ENCODE assay signal across 31 cellular contexts in the genomic region with DNA sequence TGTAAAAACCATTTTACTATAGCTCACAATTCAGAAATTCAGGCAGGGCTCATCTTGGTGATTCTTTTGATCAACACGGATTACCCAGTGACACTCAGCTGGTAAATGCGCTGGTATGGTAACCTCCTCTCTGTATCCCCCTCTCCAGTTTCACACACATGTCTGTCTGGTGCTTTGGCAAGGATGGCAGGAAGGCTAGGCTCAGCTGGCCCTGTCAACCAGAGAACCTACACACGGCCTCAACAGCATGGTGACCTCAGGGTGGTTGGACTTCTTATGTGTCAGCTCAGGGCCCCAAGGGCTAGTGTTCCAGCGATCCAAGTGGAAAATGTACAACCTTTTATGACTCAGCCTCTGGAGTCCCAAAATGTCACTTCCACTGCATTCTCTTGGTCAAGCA.
"Had no signal": no experiment of that assay in that cellular context is flagged by ENCODE, and none has a peak within 500 bp of the region (broad histone marks: within the 10 kb centered on the region; RNA-seq: fewer than 3 reads in every experiment).

No MANE protein-coding gene starts in this region.

- H3K4me1 ChIP-seq: ascending aorta, breast epithelium, colonic mucosa, esophagus squamous epithelium had no signal

- H3K27ac ChIP-seq: ascending aorta, breast epithelium, cardiac muscle cell, colonic mucosa, epithelial cell of prostate, esophagus squamous epithelium had no signal

- H3K36me3 ChIP-seq: ascending aorta, breast epithelium, cardiac muscle cell, colonic mucosa had no signal

- H3K27me3 Mint-ChIP-seq: activated CD4-positive, alpha-beta memory T cell treated with anti-CD3 and anti-CD28 coated beads for 36 hours; activated CD4-positive, alpha-beta T cell treated with anti-CD3 and anti-CD28 coated beads for 36 hours; activated CD4-positive, alpha-beta T cell treated with anti-CD3 and anti-CD28 coated beads, Interleukin-2, amount 10 ng/mL, durations not matched to agents 24 days and 14 days; activated CD8-positive, alpha-beta memory T cell treated with anti-CD3 and anti-CD28 coated beads, Interleukin-2, amount 10 ng/mL, durations not matched to agents 7 days and 5 days; activated naive CD4-positive, alpha-beta T cell treated with anti-CD3 and anti-CD28 coated beads, Interleukin-2, amount 10 ng/mL, durations not matched to agents 7 days and 5 days; activated naive CD8-positive, alpha-beta T cell treated with anti-CD3 and anti-CD28 coated beads, Interleukin-2, amount 10 ng/mL, durations not matched to agents 7 days and 5 days; brain; T-helper 17 cell had no signal

- H3K4me1 Mint-ChIP-seq: activated CD4-positive, alpha-beta T cell treated with anti-CD3 and anti-CD28 coated beads for 36 hours; activated CD4-positive, alpha-beta T cell treated with anti-CD3 and anti-CD28 coated beads, Interleukin-2, amount 10 ng/mL, durations not matched to agents 24 days and 14 days; activated naive CD4-positive, alpha-beta T cell treated with anti-CD3 and anti-CD28 coated beads, Interleukin-2, amount 10 ng/mL, durations not matched to agents 7 days and 5 days; activated naive CD8-positive, alpha-beta T cell treated with anti-CD3 and anti-CD28 coated beads, Interleukin-2, amount 10 ng/mL, durations not matched to agents 7 days and 5 days; T-helper 17 cell had no signal

- H3K27ac Mint-ChIP-seq: activated CD4-positive, alpha-beta memory T cell treated with anti-CD3 and anti-CD28 coated beads for 36 hours; activated CD4-positive, alpha-beta T cell treated with anti-CD3 and anti-CD28 coated beads for 36 hours; activated CD4-positive, alpha-beta T cell treated with anti-CD3 and anti-CD28 coated beads, Interleukin-2, amount 10 ng/mL, durations not matched to agents 24 days and 14 days; activated CD8-positive, alpha-beta memory T cell treated with anti-CD3 and anti-CD28 coated beads, Interleukin-2, amount 10 ng/mL, durations not matched to agents 7 days and 5 days; activated CD8-positive, alpha-beta T cell treated with anti-CD3 and anti-CD28 coated beads, Interleukin-2, amount 10 ng/mL, durations not matched to agents 7 days and 5 days; activated naive CD4-positive, alpha-beta T cell treated with anti-CD3 and anti-CD28 coated beads, Interleukin-2, amount 10 ng/mL, durations not matched to agents 7 days and 5 days; activated naive CD4-positive, alpha-beta T cell treated with anti-CD3 and anti-CD28 coated beads, Interleukin-2, amount 50 U/mL, for 72 hours; activated naive CD8-positive, alpha-beta T cell treated with anti-CD3 and anti-CD28 coated beads, Interleukin-2, amount 10 ng/mL, durations not matched to agents 7 days and 5 days; activated T-cell treated with anti-CD3 and anti-CD28 coated beads, Interleukin-2, amount 50 U/mL, for 72 hours; brain; T-helper 17 cell; T-helper 2 cell treated with Interferon-gamma antibody and Interleukin-4, amounts not matched to agents 5 μg/mL and 100 μg/mL, for 36 hours had no signal

- H3K9me3 ChIP-seq: ascending aorta, breast epithelium, colonic mucosa, esophagus squamous epithelium had no signal

- DNase-seq: activated CD4-positive, alpha-beta memory T cell treated with anti-CD3 and anti-CD28 coated beads for 36 hours; activated CD4-positive, alpha-beta T cell treated with anti-CD3 and anti-CD28 coated beads for 36 hours; activated CD4-positive, alpha-beta T cell treated with anti-CD3 and anti-CD28 coated beads, Interleukin-2, amount 10 ng/mL, durations not matched to agents 24 days and 14 days; activated CD4-positive, CD25-positive, alpha-beta regulatory T cell; activated CD4-positive, CD25-positive, alpha-beta regulatory T cell treated with anti-CD3 and anti-CD28 coated beads, Interleukin-2, amount 50 U/mL, for 72 hours; activated CD8-positive, alpha-beta memory T cell treated with anti-CD3 and anti-CD28 coated beads, Interleukin-2, amount 10 ng/mL, durations not matched to agents 7 days and 5 days; activated CD8-positive, alpha-beta memory T cell treated with anti-CD3 and anti-CD28 coated beads, Interleukin-2, amount 50 U/mL, for 4 hours; activated CD8-positive, alpha-beta T cell treated with anti-CD3 and anti-CD28 coated beads, Interleukin-2, amount 10 ng/mL, durations not matched to agents 7 days and 5 days; activated gamma-delta T cell; activated naive CD4-positive, alpha-beta T cell; activated naive CD4-positive, alpha-beta T cell treated with anti-CD3 and anti-CD28 coated beads, Interleukin-2, amount 10 ng/mL, durations not matched to agents 7 days and 5 days; activated naive CD8-positive, alpha-beta T cell treated with anti-CD3 and anti-CD28 coated beads, Interleukin-2, amount 10 ng/mL, durations not matched to agents 7 days and 5 days; activated T-cell treated with anti-CD3 and anti-CD28 coated beads, Interleukin-2, amount 50 U/mL, for 1 hour; activated T-cell treated with anti-CD3 and anti-CD28 coated beads, Interleukin-2, amount 50 U/mL, for 72 hours; central memory CD4-positive, alpha-beta T cell; cerebellar nuclear complex; colonic mucosa; effector CD8-positive, alpha-beta T cell; esophagus squamous epithelium; foreskin melanocyte; head of caudate nucleus; T-helper 1 cell; T-helper 17 cell; T1000 had no signal

- ATAC-seq: activated CD4-positive, alpha-beta T cell treated with anti-CD3 and anti-CD28 coated beads for 36 hours; activated CD8-positive, alpha-beta memory T cell treated with anti-CD3 and anti-CD28 coated beads, Interleukin-2, amount 10 ng/mL, durations not matched to agents 7 days and 5 days; activated CD8-positive, alpha-beta T cell treated with anti-CD3 and anti-CD28 coated beads, Interleukin-2, amount 10 ng/mL, durations not matched to agents 7 days and 5 days; activated naive CD4-positive, alpha-beta T cell treated with anti-CD3 and anti-CD28 coated beads, Interleukin-2, amount 50 U/mL, for 72 hours; activated T-cell treated with anti-CD3 and anti-CD28 coated beads, Interleukin-2, amount 50 U/mL, for 72 hours; T-helper 17 cell had no signal

- H3K36me3 Mint-ChIP-seq: brain had no signal

- H3K27me3 ChIP-seq: ascending aorta, breast epithelium, cardiac muscle cell, colonic mucosa, esophagus squamous epithelium had no signal

- H3K4me3 ChIP-seq: ascending aorta, breast epithelium, cardiac muscle cell, colonic mucosa, esophagus squamous epithelium had no signal

- H3K9me3 Mint-ChIP-seq: activated CD4-positive, alpha-beta T cell treated with anti-CD3 and anti-CD28 coated beads, Interleukin-2, amount 10 ng/mL, durations not matched to agents 24 days and 14 days; activated naive CD4-positive, alpha-beta T cell treated with anti-CD3 and anti-CD28 coated beads, Interleukin-2, amount 10 ng/mL, durations not matched to agents 7 days and 5 days; activated naive CD8-positive, alpha-beta T cell treated with anti-CD3 and anti-CD28 coated beads, Interleukin-2, amount 10 ng/mL, durations not matched to agents 7 days and 5 days; brain; T-helper 2 cell treated with Interferon-gamma antibody and Interleukin-4, amounts not matched to agents 5 μg/mL and 100 μg/mL, for 36 hours had no signal

- H3K4me3 Mint-ChIP-seq: activated CD4-positive, alpha-beta memory T cell treated with anti-CD3 and anti-CD28 coated beads for 36 hours; activated CD4-positive, alpha-beta T cell treated with anti-CD3 and anti-CD28 coated beads for 36 hours; activated CD4-positive, alpha-beta T cell treated with anti-CD3 and anti-CD28 coated beads, Interleukin-2, amount 10 ng/mL, durations not matched to agents 24 days and 14 days; activated CD8-positive, alpha-beta memory T cell treated with anti-CD3 and anti-CD28 coated beads, Interleukin-2, amount 10 ng/mL, durations not matched to agents 7 days and 5 days; activated CD8-positive, alpha-beta T cell treated with anti-CD3 and anti-CD28 coated beads, Interleukin-2, amount 10 ng/mL, durations not matched to agents 7 days and 5 days; activated naive CD4-positive, alpha-beta T cell treated with anti-CD3 and anti-CD28 coated beads, Interleukin-2, amount 10 ng/mL, durations not matched to agents 7 days and 5 days; activated naive CD8-positive, alpha-beta T cell treated with anti-CD3 and anti-CD28 coated beads, Interleukin-2, amount 10 ng/mL, durations not matched to agents 7 days and 5 days; activated T-cell treated with anti-CD3 and anti-CD28 coated beads, Interleukin-2, amount 50 U/mL, for 72 hours; brain; T-helper 17 cell; T-helper 2 cell treated with Interferon-gamma antibody and Interleukin-4, amounts not matched to agents 5 μg/mL and 100 μg/mL, for 36 hours had no signal
